20 cellular contexts compared by ENCODE assay signal in genomic region chr1:116844775-116845174, GRCh38.
DNase-seq lines count a peak whose midpoint lies in the region; ATAC-seq and TF ChIP-seq lines count a peak whose summit lies in the region.
"Had no signal": no experiment of that assay in that cellular context is flagged by ENCODE, and none has a peak within 500 bp of the region (broad histone marks: within the 10 kb centered on the region; RNA-seq: fewer than 3 reads in every experiment).

No MANE protein-coding gene starts in this region.

- no peak overlapping the region for H4K91ac ChIP-seq in IMR-90 (ENCODE audit: insufficient read depth, low read depth, low read length)
- H4K91ac ChIP-seq in trophoblast cell (ENCODE audit: low read depth, low read length) = peak overlapping the region; percentile 21

- no peak overlapping the region for H3K56ac ChIP-seq in IMR-90 (ENCODE audit: extremely low read depth, insufficient read depth, low read length)

- CTCF ChIA-PET in IMR-90 (lab: Yijun Ruan, JAX) = no interaction called here

- TF ChIP-seq POLR2A in IMR-90 (IDR thresholded peaks at IDR 0.05; ENCODE audit: low read depth, low read length) = no peak

- no peak overlapping the region for H2AFZ ChIP-seq in IMR-90 (replicated peaks; ENCODE audit: low read length, poor library complexity)
- H2AFZ ChIP-seq in trophoblast cell (ENCODE audit: insufficient read depth, low read length, poor library complexity) = no peak overlapping the region

- no peak overlapping the region for H2BK20ac ChIP-seq in IMR-90 (ENCODE audit: low read depth, low read length)

- H3K4me3 ChIP-seq in IMR-90 (ENCODE audit: insufficient read depth, low read depth, low read length) (no peak overlapping the region), trophoblast cell (ENCODE audit: low read depth, low read length) (no peak overlapping the region)
- H3K4me3 ChIP-seq: BLaER1 had no signal

- H3K9me3 ChIP-seq in IMR-90 (ENCODE audit: control insufficient read depth, insufficient read depth, low read length) (no peaks in the 10 kb centered on the region), trophoblast cell (ENCODE audit: insufficient read depth, low read depth, low read length) (no peaks in the 10 kb centered on the region)
- H3K9me3 ChIP-seq: BE2C, BLaER1 had no signal

- H3K23ac ChIP-seq in IMR-90 (ENCODE audit: low read depth, low read length) (no peak overlapping the region), trophoblast cell (ENCODE audit: low read length) (no peak overlapping the region)

- no peak overlapping the region for H2BK5ac ChIP-seq in IMR-90 (ENCODE audit: low read depth, low read length, poor library complexity, severe bottlenecking)
- H2BK5ac ChIP-seq in trophoblast cell (ENCODE audit: low read depth, low read length, poor library complexity) = no peak overlapping the region

- H2AK5ac ChIP-seq in IMR-90 (ENCODE audit: low read depth, low read length) (no peak overlapping the region), trophoblast cell (ENCODE audit: low read length) (no peak overlapping the region)

- no peak for TF ChIP-seq CTCF in IMR-90 (conservative IDR thresholded peaks at IDR 0.05; ENCODE audit: low read depth, low read length)

- H3K14ac ChIP-seq in IMR-90 (replicated peaks; ENCODE audit: low read depth, low read length) (no peak overlapping the region), trophoblast cell (ENCODE audit: low read length) (no peak overlapping the region)

- H3K9me1 ChIP-seq in IMR-90 (ENCODE audit: insufficient read depth, low read length) = no peaks in the 10 kb centered on the region

- dilution Hi-C loops in IMR-90 (cut with HindIII; ENCODE audit: low sequenced_read_pairs, unreplicated experiment) = no loop called here

- H3K4me2 ChIP-seq in IMR-90 (ENCODE audit: low read depth, low read length) (no peak overlapping the region), trophoblast cell (ENCODE audit: low read length) (no peak overlapping the region)
- H3K4me2 ChIP-seq: BLaER1 had no signal

- H3K18ac ChIP-seq in IMR-90 (ENCODE audit: low read depth, low read length) (no peak overlapping the region), trophoblast cell (ENCODE audit: low read length) (no peak overlapping the region)

- DNase-seq in IMR-90 = no peak
- DNase-seq in trophoblast cell = no peak
- no peak for DNase-seq in EL
- no peak for DNase-seq in NCI-H226
- DNase-seq: 8988T; ACHN; BE2C; C1 segment of cervical spinal cord; CD4-positive, alpha-beta memory T cell; CD4-positive, CD25-positive, alpha-beta regulatory T cell; CD8-positive, alpha-beta memory T cell; COR-L47; DMS 273 treated with DMSO at 0.1 percent for 48 hours; DMS153; DMS53; DMS79; DND-41; GF-D8 had no signal

- H4K5ac ChIP-seq in IMR-90 (ENCODE audit: low read depth, low read length) = no peak overlapping the region

- no peak overlapping the region for H4K8ac ChIP-seq in IMR-90 (ENCODE audit: low read depth in 2 of 2, low read length in 2 of 2)
- no peak overlapping the region for H4K8ac ChIP-seq in trophoblast cell (ENCODE audit: low read depth, low read length)

- no peak overlapping the region for H3K9ac ChIP-seq in IMR-90 (ENCODE audit: low read depth, low read length)
- no peak overlapping the region for H3K9ac ChIP-seq in trophoblast cell (ENCODE audit: low read length)
- H3K9ac ChIP-seq: BLaER1 had no signal

- BruUV-seq in IMR-90 (replicated peaks; lab: Mats Ljungman, UMichigan) = no TSS peak

- no peak overlapping the region for H2BK120ac ChIP-seq in IMR-90 (ENCODE audit: low read depth, low read length)
- H2BK120ac ChIP-seq in trophoblast cell (ENCODE audit: insufficient read depth, low read length, poor library complexity) = no peak overlapping the region

- intact Hi-C loops in IMR-90 (cut with micrococcal nuclease) = loop anchor here (10.0 kb wide), 1 partner anchor 210 kb away; no protein-coding TSS in a partner anchor

- WGBS in IMR-90 (ENCODE audit: extremely low coverage in 2 of 2, insufficient read length in 1 of 2), 2 experiments = no CpG with 5 or more reads among the region's 1 CpG
- WGBS in trophoblast cell (ENCODE audit: extremely low coverage, insufficient coverage, insufficient read length) = no CpG with 5 or more reads among the region's 1 CpG

- H2AK9ac ChIP-seq in IMR-90 (replicated peaks; ENCODE audit: low read depth, low read length, poor library complexity) = no peak overlapping the region

- TF ChIP-seq RAD21 in IMR-90 (IDR thresholded peaks at IDR 0.05; ENCODE audit: low read length) = no peak

- in situ Hi-C loops in IMR-90 (cut with MboI; ENCODE audit: low sequenced_read_pairs) = no loop called here

- ATAC-seq in IMR-90 (ENCODE audit: low read depth) (no peak), GM19351 (IDR thresholded peaks at IDR 0.05; ENCODE audit: unreplicated experiment) (no peak)

- H3K79me1 ChIP-seq in IMR-90 (ENCODE audit: low read depth in 1 of 2, low read length in 2 of 2) (no peaks in the 10 kb centered on the region), trophoblast cell (ENCODE audit: low read length) (peaks cover 14% of the 10 kb centered on the region)

- no peaks in the 10 kb centered on the region for H3K79me2 ChIP-seq in trophoblast cell (ENCODE audit: control insufficient read depth, insufficient read depth, low read length, poor library complexity)

- POLR2A ChIA-PET in IMR-90 (lab: Charles Lee; ENCODE audit: unreplicated experiment) = no interaction called here

- H3K4me1 ChIP-seq in IMR-90 (ENCODE audit: control insufficient read depth, insufficient read depth, low read length) (no peaks in the 10 kb centered on the region), trophoblast cell (ENCODE audit: control insufficient read depth in 1 of 2, insufficient read depth in 2 of 2, low read length in 2 of 2) (peaks cover 9 to 10% of the 10 kb centered on the region in 2 experiments)
- H3K4me1 ChIP-seq: BE2C had no signal

- H2BK15ac ChIP-seq in IMR-90 (ENCODE audit: low read depth, low read length) = no peak overlapping the region

- no peaks in the 10 kb centered on the region for H3K36me3 ChIP-seq in IMR-90 (ENCODE audit: control insufficient read depth, insufficient read depth, low read length)
- H3K36me3 ChIP-seq in trophoblast cell (ENCODE audit: control insufficient read depth in 1 of 2, insufficient read depth in 2 of 2, low read length in 2 of 2) = no peaks in the 10 kb centered on the region
- H3K36me3 ChIP-seq: BE2C, BLaER1 had no signal

- no peaks in the 10 kb centered on the region for H3K27me3 ChIP-seq in IMR-90 (ENCODE audit: control insufficient read depth, insufficient read depth, low read length)
- no peaks in the 10 kb centered on the region for H3K27me3 ChIP-seq in trophoblast cell (ENCODE audit: insufficient read depth, low read length)
- H3K27me3 ChIP-seq: BE2C, BLaER1 had no signal

- H3K27ac ChIP-seq in IMR-90 (ENCODE audit: insufficient read depth, low read length) = no peak overlapping the region
- H3K27ac ChIP-seq in trophoblast cell (ENCODE audit: low read depth, low read length) = no peak overlapping the region
- H3K27ac ChIP-seq: BLaER1 had no signal

- H4K20me1 ChIP-seq in IMR-90 (ENCODE audit: insufficient read depth, low read length) = no peaks in the 10 kb centered on the region
- H4K20me1 ChIP-seq: BLaER1 had no signal

- H4K12ac ChIP-seq in trophoblast cell (ENCODE audit: low read depth, low read length) = no peak overlapping the region

- H3K4ac ChIP-seq in IMR-90 (ENCODE audit: low read depth, low read length) (no peak overlapping the region), trophoblast cell (ENCODE audit: low read depth, low read length) (no peak overlapping the region)

- no peak overlapping the region for H2BK12ac ChIP-seq in trophoblast cell (ENCODE audit: low read length)

TF ChIP-seq in IMR-90, 13 proteins besides CTCF, POLR2A, EP300 and RAD21:
- 0 out of 2 replicates have a peak, but pooled peaks have one; percentile 3 for TF ChIP-seq CEBPB (IDR thresholded peaks at IDR 0.05; ENCODE audit: low read depth, low read length)
- TF ChIP-seq MAZ (IDR thresholded peaks at IDR 0.05; ENCODE audit: borderline replicate concordance, low read depth, low read length) = no peak
